ENCODE assay signal across 25 cellular contexts in genomic region chr6:7190791-7191190, GRCh38.
"Had no signal": no experiment of that assay in that cellular context is flagged by ENCODE, and none has a peak within 500 bp of the region (broad histone marks: within the 10 kb centered on the region; RNA-seq: fewer than 3 reads in every experiment).

No MANE protein-coding gene starts in this region.

- ATAC-seq: activated CD8-positive, alpha-beta memory T cell treated with anti-CD3 and anti-CD28 coated beads, Interleukin-2, amount 10 ng/mL, durations not matched to agents 7 days and 5 days; activated CD8-positive, alpha-beta T cell treated with anti-CD3 and anti-CD28 coated beads, Interleukin-2, amount 10 ng/mL, durations not matched to agents 7 days and 5 days; activated naive CD4-positive, alpha-beta T cell treated with anti-CD3 and anti-CD28 coated beads, Interleukin-2, amount 50 U/mL, for 72 hours; activated naive CD8-positive, alpha-beta T cell treated with anti-CD3 and anti-CD28 coated beads, Interleukin-2, amount 50 U/mL, for 24 hours; activated T-cell treated with anti-CD3 and anti-CD28 coated beads, Interleukin-2, amount 50 U/mL, for 4 hours; body of pancreas; PC-3; T-helper 17 cell; WTC11 had no signal

- H3K27me3 Mint-ChIP-seq: activated CD8-positive, alpha-beta memory T cell treated with anti-CD3 and anti-CD28 coated beads, Interleukin-2, amount 10 ng/mL, durations not matched to agents 7 days and 5 days; activated naive CD8-positive, alpha-beta T cell treated with anti-CD3 and anti-CD28 coated beads, Interleukin-2, amount 50 U/mL, for 24 hours; T-helper 17 cell had no signal

- H3K27me3 ChIP-seq: ascending aorta, body of pancreas had no signal

- H3K9me3 ChIP-seq: ascending aorta, body of pancreas had no signal

- H3K27ac Mint-ChIP-seq: activated CD8-positive, alpha-beta memory T cell treated with anti-CD3 and anti-CD28 coated beads, Interleukin-2, amount 10 ng/mL, durations not matched to agents 7 days and 5 days; activated CD8-positive, alpha-beta T cell treated with anti-CD3 and anti-CD28 coated beads, Interleukin-2, amount 10 ng/mL, durations not matched to agents 7 days and 5 days; activated naive CD4-positive, alpha-beta T cell treated with anti-CD3 and anti-CD28 coated beads, Interleukin-2, amount 50 U/mL, for 72 hours; activated naive CD8-positive, alpha-beta T cell treated with anti-CD3 and anti-CD28 coated beads, Interleukin-2, amount 50 U/mL, for 24 hours; T-helper 17 cell; WTC11 had no signal

- DNase-seq: activated CD4-positive, alpha-beta T cell treated with anti-CD3 and anti-CD28 coated beads for 48 hours; activated CD4-positive, alpha-beta T cell treated with anti-CD3 and anti-CD28 coated beads, Interleukin-2, amount 50 U/mL, for 4 hours; activated CD4-positive, CD25-positive, alpha-beta regulatory T cell treated with anti-CD3 and anti-CD28 coated beads, Interleukin-2, amount 50 U/mL, for 72 hours; activated CD8-positive, alpha-beta memory T cell treated with anti-CD3 and anti-CD28 coated beads, Interleukin-2, amount 10 ng/mL, durations not matched to agents 7 days and 5 days; activated CD8-positive, alpha-beta T cell treated with anti-CD3 and anti-CD28 coated beads, Interleukin-2, amount 10 ng/mL, durations not matched to agents 7 days and 5 days; activated effector memory CD4-positive, alpha-beta T cell treated with anti-CD3 and anti-CD28 coated beads, Interleukin-2, amount 50 U/mL, for 16 hours; activated naive CD4-positive, alpha-beta T cell treated with Interleukin-2 at 50 U/mL for 16 hours; activated naive CD8-positive, alpha-beta T cell treated with anti-CD3 and anti-CD28 coated beads, Interleukin-2, amount 50 U/mL, for 24 hours; activated T-cell treated with anti-CD3 and anti-CD28 coated beads, Interleukin-2, amount 50 U/mL, for 4 hours; amniotic stem cell; body of pancreas; MM.1S; NCI-H1105; NCI-H1436; NCI-H187; NCI-H2081; NCI-H446; NCI-H524; PC-3; SHP77 treated with DMSO at 0.1 percent for 48 hours; T-helper 17 cell; T-helper 9 cell had no signal

- H3K4me3 Mint-ChIP-seq: activated CD8-positive, alpha-beta memory T cell treated with anti-CD3 and anti-CD28 coated beads, Interleukin-2, amount 10 ng/mL, durations not matched to agents 7 days and 5 days; activated CD8-positive, alpha-beta T cell treated with anti-CD3 and anti-CD28 coated beads, Interleukin-2, amount 10 ng/mL, durations not matched to agents 7 days and 5 days; activated naive CD8-positive, alpha-beta T cell treated with anti-CD3 and anti-CD28 coated beads, Interleukin-2, amount 50 U/mL, for 24 hours; activated T-cell treated with anti-CD3 and anti-CD28 coated beads, Interleukin-2, amount 50 U/mL, for 4 hours; T-helper 17 cell; WTC11 had no signal

- H3K9me3 Mint-ChIP-seq: activated naive CD4-positive, alpha-beta T cell treated with anti-CD3 and anti-CD28 coated beads, Interleukin-2, amount 50 U/mL, for 72 hours; activated naive CD8-positive, alpha-beta T cell treated with anti-CD3 and anti-CD28 coated beads, Interleukin-2, amount 50 U/mL, for 24 hours; activated T-cell treated with anti-CD3 and anti-CD28 coated beads, Interleukin-2, amount 50 U/mL, for 4 hours; WTC11 had no signal

- H3K27ac ChIP-seq: ascending aorta had no signal

- H3K4me3 ChIP-seq: ascending aorta, body of pancreas had no signal
